In genomic region chr3:100010087-100010417, GRCh38 we compare ENCODE assay signal across 17 cellular contexts.
DNase-seq lines count a peak whose midpoint lies in the region; ATAC-seq and TF ChIP-seq lines count a peak whose summit lies in the region.
"Had no signal": no experiment of that assay in that cellular context is flagged by ENCODE, and none has a peak within 500 bp of the region (broad histone marks: within the 10 kb centered on the region; RNA-seq: fewer than 3 reads in every experiment).

No MANE protein-coding gene starts in this region.

- H3K27ac ChIP-seq in heart right ventricle (peak overlapping the region in 8 of 10 donors; percentile 1 to 83 (median 38)), psoas muscle (peak overlapping the region; percentile 38), tibial artery (peak overlapping the region; percentile 39 to 58)
- H3K27ac ChIP-seq: BLaER1 had no signal

- H3K27ac Mint-ChIP-seq in chondrocyte (ENCODE audit: unreplicated experiment): peak overlapping the region; percentile 82
- H3K27ac Mint-ChIP-seq in activated naive CD4-positive, alpha-beta T cell treated with anti-CD3 and anti-CD28 coated beads, Interleukin-2, amount 50 U/mL, for 72 hours: no peak overlapping the region
- H3K27ac Mint-ChIP-seq: CD8-positive, alpha-beta memory T cell had no signal

- peaks cover 2% of the 10 kb centered on the region for H3K36me3 Mint-ChIP-seq in chondrocyte (ENCODE audit: low read depth)
- peaks cover 3 to 12% of the 10 kb centered on the region in 2 donors for H3K36me3 Mint-ChIP-seq in activated naive CD4-positive, alpha-beta T cell treated with anti-CD3 and anti-CD28 coated beads, Interleukin-2, amount 50 U/mL, for 72 hours

- peaks cover 12 to 56% (median 53%) of the 10 kb centered on the region in 9 donors for H3K4me1 ChIP-seq in heart right ventricle
- H3K4me1 ChIP-seq in psoas muscle: peaks cover 49% of the 10 kb centered on the region
- H3K4me1 ChIP-seq in tibial artery: peaks cover 0 to 59% (median 18%) of the 10 kb centered on the region in 4 donors

- no peaks in the 10 kb centered on the region for H3K27me3 Mint-ChIP-seq in chondrocyte (ENCODE audit: low read depth)
- H3K27me3 Mint-ChIP-seq: CD8-positive, alpha-beta memory T cell had no signal

- H3K36me3 ChIP-seq in heart right ventricle: no peaks in the 10 kb centered on the region
- H3K36me3 ChIP-seq in psoas muscle (ENCODE audit: insufficient read depth in 1 of 2, low read depth in 1 of 2): no peaks in the 10 kb centered on the region
- H3K36me3 ChIP-seq in tibial artery: no peaks in the 10 kb centered on the region

- TF ChIP-seq CTCF in heart right ventricle (IDR thresholded peaks at IDR 0.05): no peak
- TF ChIP-seq CTCF in chondrocyte (IDR thresholded peaks at IDR 0.05): no peak
- TF ChIP-seq CTCF in psoas muscle (IDR thresholded peaks at IDR 0.05): no peak
- no peak for TF ChIP-seq CTCF in tibial artery (IDR thresholded peaks at IDR 0.05)

- H3K27me3 ChIP-seq in heart right ventricle (no peaks in the 10 kb centered on the region), psoas muscle (ENCODE audit: insufficient read depth in 3 of 3, low read length in 2 of 3) (no peaks in the 10 kb centered on the region), tibial artery (no peaks in the 10 kb centered on the region)
- H3K27me3 ChIP-seq: BLaER1 had no signal

- H3K4me1 Mint-ChIP-seq in chondrocyte (ENCODE audit: low read depth): peaks cover 51% of the 10 kb centered on the region
- H3K4me1 Mint-ChIP-seq: CD8-positive, alpha-beta memory T cell had no signal

- peaks cover 0 to 3% (median 0%) of the 10 kb centered on the region in 11 donors for H3K9me3 ChIP-seq in heart right ventricle
- peaks cover 2% of the 10 kb centered on the region for H3K9me3 ChIP-seq in psoas muscle
- H3K9me3 ChIP-seq in tibial artery: peaks cover 0 to 2% (median 0%) of the 10 kb centered on the region in 3 donors

- no peak overlapping the region for H3K4me3 Mint-ChIP-seq in chondrocyte (ENCODE audit: unreplicated experiment)
- H3K4me3 Mint-ChIP-seq: CD8-positive, alpha-beta memory T cell had no signal

- ATAC-seq in heart right ventricle: peak in 4 of 8 donors; percentile 24 to 63 (median 40)
- no peak for ATAC-seq in psoas muscle
- ATAC-seq in activated naive CD4-positive, alpha-beta T cell treated with anti-CD3 and anti-CD28 coated beads, Interleukin-2, amount 50 U/mL, for 72 hours: no peak
- ATAC-seq: HepG2 had no signal

- no peak for DNase-seq in heart right ventricle
- no peak for DNase-seq in cardiac septum (ENCODE audit: low spot score)
- no peak for DNase-seq in chondrocyte (ENCODE audit: low spot score)
- DNase-seq in psoas muscle: no peak
- DNase-seq in tibial artery: no peak
- no peak for DNase-seq in NCI-H1930 (lab: John Stamatoyannopoulos, UW)
- DNase-seq in activated naive CD4-positive, alpha-beta T cell treated with anti-CD3 and anti-CD28 coated beads, Interleukin-2, amount 50 U/mL, for 72 hours (ENCODE audit: low spot score in 2 of 2): no peak
- DNase-seq in UCSD-AML1 (lab: John Stamatoyannopoulos, UW; ENCODE audit: unreplicated experiment): no peak
- DNase-seq: 8988T; AML-193; Caco-2; CD8-positive, alpha-beta memory T cell; DMS53; GF-D8; H7 had no signal

- intact Hi-C loops in heart right ventricle (cut with DNase I): no loop called here
- intact Hi-C loops in cardiac septum (cut with DNase I): no loop called here
- intact Hi-C loops in psoas muscle (cut with DNase I): no loop called here
- intact Hi-C loops in tibial artery (cut with DNase I; ENCODE audit: low total_unique reads): no loop called here

- peaks cover 6% of the 10 kb centered on the region for H3K9me3 Mint-ChIP-seq in chondrocyte (ENCODE audit: low read depth)
- peaks cover 3% of the 10 kb centered on the region in 2 donors for H3K9me3 Mint-ChIP-seq in activated naive CD4-positive, alpha-beta T cell treated with anti-CD3 and anti-CD28 coated beads, Interleukin-2, amount 50 U/mL, for 72 hours

- H3K4me3 ChIP-seq in heart right ventricle (no peak overlapping the region), psoas muscle (no peak overlapping the region), tibial artery (no peak overlapping the region)
- H3K4me3 ChIP-seq: BLaER1 had no signal

- 92 to 97% methylated on average over 1 of the region's 1 CpG for WGBS in heart right ventricle, 2 donors
- 92 to 93% (median 92%) methylated on average over 1 of the region's 1 CpG for WGBS in psoas muscle, 3 donors
